1 cellular context compared by ENCODE assay signal in genomic region chr14:95272057-95272456, GRCh38.
TF ChIP-seq lines count a peak whose summit lies in the region.

No MANE protein-coding gene starts in this region.

TF ChIP-seq in K562, 482 proteins besides CTCF, POLR2A, EP300 and RAD21:
- TF ChIP-seq PCBP1 (IDR thresholded peaks at IDR 0.05; ENCODE audit: low read depth, low read length, poor library complexity, severe bottlenecking) (no peak), IRF9 (tag; IDR thresholded peaks at IDR 0.05) (no peak), NR2C2 (CRISPR knock-in tag; IDR thresholded peaks at IDR 0.05) (no peak), NR2C2 (tag; IDR thresholded peaks at IDR 0.05) (no peak), ZNF589 (CRISPR knock-in tag; IDR thresholded peaks at IDR 0.05; ENCODE audit: low read depth) (no peak)
